In genomic region chr16:6687593-6687992, GRCh38 we compare ENCODE assay signal across 23 cellular contexts.
A peak's percentile ranks its signal among the peaks of the same experiment; 100 is the strongest.
DNase-seq lines count a peak whose midpoint lies in the region; ATAC-seq, FAIRE-seq and TF ChIP-seq lines count a peak whose summit lies in the region.
"Had no signal": no experiment of that assay in that cellular context is flagged by ENCODE, and none has a peak within 500 bp of the region (broad histone marks: within the 10 kb centered on the region; RNA-seq: fewer than 3 reads in every experiment).

No MANE protein-coding gene starts in this region.

- no peak overlapping the region for H3K27ac Mint-ChIP-seq in CD4-positive, alpha-beta T cell
- H3K27ac Mint-ChIP-seq: CD8-positive, alpha-beta T cell; GM23338; HFFc6 had no signal

- DNase-seq in HepG2 (ENCODE audit: low spot score) (no peak), right lobe of liver (no peak), NAMALWA (ENCODE audit: low spot score) (peak; percentile 37), K562 (ENCODE audit: extremely low read depth in 1 of 4, low spot score in 3 of 4) (peak; percentile 3 to 49 (median 28)), testis (peak; percentile 63), T-helper 1 cell (no peak)
- DNase-seq in CD4-positive, alpha-beta T cell = no peak
- DNase-seq: ACHN; AML-193; C1 segment of cervical spinal cord; Caco-2; CD8-positive, alpha-beta T cell; DMS153; DND-41; HFFc6 had no signal

- POLR2A ChIA-PET in HepG2 (lab: Yijun Ruan, JAX) (no interaction called here), K562 (lab: Yijun Ruan, JAX) (no interaction called here)
- POLR2A ChIA-PET in CD4-positive, alpha-beta T cell (lab: Charles Lee) = no interaction called here

- TF ChIP-seq POLR2A in HepG2 (IDR thresholded peaks at IDR 0.05; ENCODE audit: insufficient read depth in 1 of 2, low read depth in 2 of 2, low read length in 2 of 2) (no peak), right lobe of liver (IDR thresholded peaks at IDR 0.05) (no peak), K562 (conservative IDR thresholded peaks at IDR 0.05) (no peak), testis (IDR thresholded peaks at IDR 0.05) (no peak)

- no peaks in the 10 kb centered on the region for H3K36me3 Mint-ChIP-seq in CD4-positive, alpha-beta T cell (ENCODE audit: low read depth)
- H3K36me3 Mint-ChIP-seq: CD8-positive, alpha-beta T cell had no signal

- in situ Hi-C loops in HepG2 (cut with HindIII; ENCODE audit: extremely low pct_ligation_motif_present, low pct_unique_long_range_greater_than_20kb) = no loop called here
- in situ Hi-C loops in K562 (cut with MboI) = loop anchor here (25.0 kb wide), 1 partner anchor 1500 kb away; no protein-coding TSS in a partner anchor

- 32% methylated on average over 3 of the region's 3 CpGs for WGBS in HepG2 (ENCODE audit: low lambda C conversion rate)
- WGBS in right lobe of liver (ENCODE audit: insufficient coverage, low coverage, low lambda C conversion rate, missing lambda C conversion rate) = 82% methylated on average over 3 of the region's 3 CpGs
- 0% methylated on average over 3 of the region's 3 CpGs for WGBS in K562 (ENCODE audit: insufficient coverage, low coverage, missing lambda C conversion rate)
- 63 to 75% methylated on average over 3 of the region's 3 CpGs for WGBS in testis, 2 donors

- H3K9me3 Mint-ChIP-seq in CD4-positive, alpha-beta T cell = peaks cover 6% of the 10 kb centered on the region

- no peaks in the 10 kb centered on the region for H3K4me1 Mint-ChIP-seq in CD4-positive, alpha-beta T cell (ENCODE audit: low read depth)

- no TSS peak for BruUV-seq in HepG2 (replicated peaks; lab: Mats Ljungman, UMichigan)
- BruUV-seq in K562 (replicated peaks; lab: Mats Ljungman, UMichigan) = no TSS peak

- TF ChIP-seq EP300 in HepG2 (IDR thresholded peaks at IDR 0.05; ENCODE audit: low read depth in 2 of 2, low read length in 2 of 2) (no peak), HepG2 (CRISPR knock-in tag; IDR thresholded peaks at IDR 0.05; ENCODE audit: borderline replicate concordance) (no peak), K562 (IDR thresholded peaks at IDR 0.05; ENCODE audit: low read length) (no peak)

- H3K4me1 ChIP-seq in HepG2 (ENCODE audit: insufficient read depth, low read length) (no peaks in the 10 kb centered on the region), right lobe of liver (no peaks in the 10 kb centered on the region), K562 (replicated peaks in 1 of 2; ENCODE audit: control insufficient read depth in 2 of 2, insufficient read depth in 2 of 2, low read length in 2 of 2) (no peaks in the 10 kb centered on the region), testis (no peaks in the 10 kb centered on the region)
- H3K4me1 ChIP-seq: Caco-2, HAP-1 had no signal

- intact Hi-C loops in HepG2 (cut with micrococcal nuclease; ENCODE audit: unreplicated experiment) = no loop called here
- intact Hi-C loops in right lobe of liver (cut with DNase I) = no loop called here
- intact Hi-C loops in K562 (cut with micrococcal nuclease) = no loop called here
- intact Hi-C loops in testis (cut with DNase I; ENCODE audit: low total_unique reads) = no loop called here
- intact Hi-C loops in CD4-positive, alpha-beta T cell (cut with DNase I, micrococcal nuclease) = no loop called here

- FAIRE-seq in HepG2 (lab: Jason Lieb, UNC) (no peak), K562 (lab: Jason Lieb, UNC) (no peak)
- FAIRE-seq: A204.1, G401.6, GM12892, H54 had no signal

- H3K27ac ChIP-seq in HepG2 (ENCODE audit: extremely low read length, insufficient read depth, low read length) (no peak overlapping the region), right lobe of liver (no peak overlapping the region), K562 (ENCODE audit: extremely low read depth, low read depth, low read length) (no peak overlapping the region), testis (no peak overlapping the region)
- no peak overlapping the region for H3K27ac ChIP-seq in CD4-positive, alpha-beta T cell (ENCODE audit: low read depth, low read length)
- H3K27ac ChIP-seq: 22Rv1 had no signal

- no peak overlapping the region for H3K4me3 Mint-ChIP-seq in CD4-positive, alpha-beta T cell
- H3K4me3 Mint-ChIP-seq: CD8-positive, alpha-beta T cell; GM23338; HFFc6 had no signal

- no peaks in the 10 kb centered on the region for H3K9me1 ChIP-seq in K562 (ENCODE audit: control insufficient read depth, insufficient read depth, low read length)

- CTCF ChIA-PET in HepG2 (lab: Yijun Ruan, JAX; ENCODE audit: low intra/inter-chr PET ratio, low total read pairs) = no interaction called here
- CTCF ChIA-PET in K562 (lab: Yijun Ruan, JAX; ENCODE audit: low intra/inter-chr PET ratio) = no interaction called here
- CTCF ChIA-PET in CD4-positive, alpha-beta T cell (lab: Charles Lee) = no interaction called here

- ATAC-seq in HepG2 (no peak), right lobe of liver (no peak), K562 (peak; percentile 28; the same call in 1 of the 3 replicates), GM19328 (IDR thresholded peaks at IDR 0.05; ENCODE audit: unreplicated experiment) (no peak)
- ATAC-seq in CD4-positive, alpha-beta T cell (ENCODE audit: poor library complexity) = no peak
- ATAC-seq: CD8-positive, alpha-beta T cell; GM23338 had no signal

- H3K27me3 ChIP-seq in HepG2 (ENCODE audit: control insufficient read depth in 1 of 2, insufficient read depth in 2 of 2, low read length in 2 of 2) (no peaks in the 10 kb centered on the region), right lobe of liver (no peaks in the 10 kb centered on the region), K562 (ENCODE audit: control insufficient read depth in 2 of 2, insufficient read depth in 2 of 2, low read length in 2 of 2) (no peaks in the 10 kb centered on the region), testis (no peaks in the 10 kb centered on the region)
- no peaks in the 10 kb centered on the region for H3K27me3 ChIP-seq in CD4-positive, alpha-beta T cell (ENCODE audit: control insufficient read depth, insufficient read depth, low read length)

- H3K9me3 ChIP-seq in HepG2 (ENCODE audit: low read length) (peaks cover 9% of the 10 kb centered on the region; the same call in 1 of the 2 replicates), right lobe of liver (no peaks in the 10 kb centered on the region), K562 (replicated peaks; ENCODE audit: control insufficient read depth, insufficient read depth, low read depth, low read length) (no peaks in the 10 kb centered on the region), testis (no peaks in the 10 kb centered on the region)
- peaks cover 6% of the 10 kb centered on the region for H3K9me3 ChIP-seq in CD4-positive, alpha-beta T cell (ENCODE audit: control insufficient read depth, low read length)
- H3K9me3 ChIP-seq: Caco-2, HAP-1 had no signal

- H2AFZ ChIP-seq in HepG2 (ENCODE audit: low read length) (no peak overlapping the region), K562 (ENCODE audit: low read depth, low read length) (no peak overlapping the region)
- H2AFZ ChIP-seq: GM23338 had no signal

- H3K79me2 ChIP-seq in HepG2 (ENCODE audit: insufficient read depth, low read length) (no peaks in the 10 kb centered on the region), K562 (ENCODE audit: control insufficient read depth, insufficient read depth, low read length) (no peaks in the 10 kb centered on the region)

- H3K4me3 ChIP-seq in HepG2 (replicated peaks in 1 of 3; ENCODE audit: insufficient read depth in 1 of 3, low read depth in 2 of 3, low read length in 3 of 3) (no peak overlapping the region), right lobe of liver (no peak overlapping the region), K562 (no peak overlapping the region), testis (no peak overlapping the region)
- H3K4me3 ChIP-seq: GM23338, HAP-1 had no signal

- H3K27me3 Mint-ChIP-seq in CD4-positive, alpha-beta T cell = no peaks in the 10 kb centered on the region

- TF ChIP-seq RAD21 in HepG2 (CRISPR knock-in tag; IDR thresholded peaks at IDR 0.05) (no peak), K562 (CRISPR knock-in tag; conservative IDR thresholded peaks at IDR 0.05 in 1 of 2, IDR thresholded peaks at IDR 0.05 in 1 of 2) (no peak)

- H3K36me3 ChIP-seq in HepG2 (replicated peaks in 1 of 2; ENCODE audit: control insufficient read depth in 1 of 2, insufficient read depth in 2 of 2, low read length in 2 of 2) (no peaks in the 10 kb centered on the region), right lobe of liver (no peaks in the 10 kb centered on the region), K562 (ENCODE audit: control insufficient read depth, insufficient read depth, low read length) (no peaks in the 10 kb centered on the region), testis (ENCODE audit: low read depth, missing control alignments) (no peaks in the 10 kb centered on the region)
- H3K36me3 ChIP-seq: HAP-1 had no signal

- TF ChIP-seq CTCF in HepG2 (CRISPR knock-in tag; IDR thresholded peaks at IDR 0.05) (no peak), right lobe of liver (IDR thresholded peaks at IDR 0.05) (no peak), K562 (IDR thresholded peaks at IDR 0.05 in 2 of 3, conservative IDR thresholded peaks at IDR 0.05 in 1 of 3; ENCODE audit: insufficient read depth in 2 of 3, low read depth in 1 of 3, low read length in 3 of 3) (no peak), testis (IDR thresholded peaks at IDR 0.05) (no peak)
- TF ChIP-seq CTCF in CD4-positive, alpha-beta T cell (IDR thresholded peaks at IDR 0.05) = no peak

- H3K9ac ChIP-seq in HepG2 (ENCODE audit: insufficient read depth, low read depth, low read length) (no peak overlapping the region), K562 (ENCODE audit: insufficient read depth in 1 of 2, low read depth in 2 of 2, low read length in 2 of 2) (no peak overlapping the region)

- H4K20me1 ChIP-seq in HepG2 (ENCODE audit: insufficient read depth, low read length) = no peaks in the 10 kb centered on the region
- H4K20me1 ChIP-seq in K562 (replicated peaks; ENCODE audit: control insufficient read depth, insufficient read depth, low read length) = no peaks in the 10 kb centered on the region

- H3K4me2 ChIP-seq in HepG2 (ENCODE audit: low read depth, low read length) (no peak overlapping the region), K562 (ENCODE audit: insufficient read depth, low read length) (no peak overlapping the region)
- H3K4me2 ChIP-seq: GM23338 had no signal

TF ChIP-seq in K562, 482 proteins besides CTCF, POLR2A, EP300 and RAD21 (continues in another document):
- TF ChIP-seq NFYB (IDR thresholded peaks at IDR 0.05; ENCODE audit: extremely low read depth, insufficient read length) = peak; percentile 73
- no peak for TF ChIP-seq MCM2 (IDR thresholded peaks at IDR 0.05; ENCODE audit: low read depth)
- no peak for TF ChIP-seq L3MBTL2 (IDR thresholded peaks at IDR 0.05)
- TF ChIP-seq RAD51 (IDR thresholded peaks at IDR 0.05; ENCODE audit: borderline replicate concordance, low read depth) = peak; percentile 87
- no peak for TF ChIP-seq TAF1 (IDR thresholded peaks at IDR 0.05; ENCODE audit: control insufficient read depth, extremely low read depth, insufficient read depth, low read length, severe bottlenecking)
- TF ChIP-seq CBFA2T2 (conservative IDR thresholded peaks at IDR 0.05) = peak; percentile 52; the same call in 1 of the 2 replicates

Comparison
In these comparisons a context has a peak if more than half of its experiments do, and no peak if none do; other contexts are left out.
1. DNase-seq: peak in NAMALWA (single experiment), K562 (4 of 4) and testis (single experiment); none in HepG2 (single experiment), right lobe of liver (0 of 3), T-helper 1 cell (0 of 5) and CD4-positive, alpha-beta T cell (0 of 10).
2. Of the 241 proteins assayed by ChIP-seq in both HepG2 and K562: peak only in HepG2: none; only in K562: RAD51 and TFE3; in both: NFYB; in neither: 237; mixed calls (peak in some experiments, not most) for 1.